12 cellular contexts compared by ENCODE assay signal in genomic region chr9:83472221-83472665, GRCh38.
DNase-seq lines count a peak whose midpoint lies in the region; ATAC-seq and TF ChIP-seq lines count a peak whose summit lies in the region.
"Had no signal": no experiment of that assay in that cellular context is flagged by ENCODE, and none has a peak within 500 bp of the region (broad histone marks: within the 10 kb centered on the region; RNA-seq: fewer than 3 reads in every experiment).

No MANE protein-coding gene starts in this region.

- no peak for TF ChIP-seq CTCF in A673 (conservative IDR thresholded peaks at IDR 0.05; ENCODE audit: low read depth, low read length)

- H3K4me3 ChIP-seq in A673 (ENCODE audit: low read depth, low read length, poor library complexity, severe bottlenecking): no peak overlapping the region

- intact Hi-C loops in left ventricle myocardium superior (cut with micrococcal nuclease) (loop anchor here (2.0 kb wide), 1 partner anchor 63 kb away; no protein-coding TSS in a partner anchor), A673 (cut with micrococcal nuclease; ENCODE audit: unreplicated experiment) (no loop called here)

- H3K27me3 ChIP-seq in A673 (replicated peaks; ENCODE audit: insufficient read depth, low read depth, low read length, poor library complexity): peaks cover 35% of the 10 kb centered on the region

- CTCF ChIA-PET in A673 (lab: Charles Lee): no interaction called here

- no peaks in the 10 kb centered on the region for H3K9me3 ChIP-seq in A673 (ENCODE audit: low read depth, low read length, poor library complexity, severe bottlenecking)

- ATAC-seq in SK-N-SH treated with all-trans-retinoic acid at 6 μM for 48 hours (peak; percentile 35; the same call in 1 of the 3 replicates), left ventricle myocardium superior (peak; percentile 53), left lobe of liver (no peak)
- ATAC-seq: activated CD4-positive, CD25-positive, alpha-beta regulatory T cell treated with anti-CD3 and anti-CD28 coated beads, Interleukin-2, amount 50 U/mL, for 24 hours had no signal

- no peak overlapping the region for H3K27ac ChIP-seq in A673 (ENCODE audit: low read depth, low read length, poor library complexity, severe bottlenecking)

- no peaks in the 10 kb centered on the region for H3K4me1 ChIP-seq in A673 (ENCODE audit: insufficient read depth, low read length, poor library complexity, severe bottlenecking)

- DNase-seq in A172 (ENCODE audit: low spot score) (peak; percentile 85), HCEC 1CT (peak; percentile 1), left ventricle myocardium superior (no peak), A673 (ENCODE audit: low spot score) (no peak), left lobe of liver (ENCODE audit: low spot score) (no peak), NCI-H187 (lab: John Stamatoyannopoulos, UW) (no peak), DMS114 treated with DMSO at 0.1 percent for 48 hours (lab: John Stamatoyannopoulos, UW; ENCODE audit: unreplicated experiment) (no peak)
- DNase-seq: activated naive CD8-positive, alpha-beta T cell treated with anti-CD3 and anti-CD28 coated beads, Interleukin-2, amount 10 ng/mL, durations not matched to agents 7 days and 5 days; C1 segment of cervical spinal cord; stimulated activated CD4-positive, alpha-beta T cell treated with anti-CD3 and anti-CD28 coated beads, Interleukin-4, amount 100 ng/mL, for 1 hour had no signal

- no TSS peak for BruUV-seq in A673 (replicated peaks; lab: Mats Ljungman, UMichigan)

- POLR2A ChIA-PET in A673 (lab: Charles Lee; ENCODE audit: low non-redundant PET): no interaction called here

- no peaks in the 10 kb centered on the region for H3K36me3 ChIP-seq in A673 (ENCODE audit: insufficient read depth, low read length, poor library complexity, severe bottlenecking)

TF ChIP-seq in SK-N-SH treated with all-trans-retinoic acid at 6 μM for 48 hours, 23 proteins besides CTCF, POLR2A, EP300 and RAD21:
- no peak for TF ChIP-seq ZFP30 (CRISPR knock-in tag; IDR thresholded peaks at IDR 0.05)
- TF ChIP-seq ZNF8 (CRISPR knock-in tag; IDR thresholded peaks at IDR 0.05): no peak
- no peak for TF ChIP-seq ZFP3 (CRISPR knock-in tag; IDR thresholded peaks at IDR 0.05)

Comparison
In these comparisons a context has a peak if more than half of its experiments do, and no peak if none do; other contexts are left out.
1. DNase-seq: peak in A172 (single experiment) and HCEC 1CT (single experiment); none in left ventricle myocardium superior (single experiment), A673 (single experiment), left lobe of liver (single experiment), NCI-H187 (0 of 2) and DMS114 treated with DMSO at 0.1 percent for 48 hours (single experiment).